13 cellular contexts compared by ENCODE assay signal in genomic region chr11:88320149-88320559, GRCh38. TPM values are rescaled to one million over a fixed set of nuclear protein-coding genes. Genes with fewer than 3 reads are reported as not detected.
DNase-seq lines count a peak whose midpoint lies in the region; ATAC-seq and TF ChIP-seq lines count a peak whose summit lies in the region.
"Had no signal": no experiment of that assay in that cellular context is flagged by ENCODE, and none has a peak within 500 bp of the region (broad histone marks: within the 10 kb centered on the region; RNA-seq: fewer than 3 reads in every experiment).

No MANE protein-coding gene starts in this region.

- H3K4me3 Mint-ChIP-seq in CD14-positive monocyte (no peak overlapping the region), HFFc6 (peak overlapping the region; percentile 52; the same call in 1 of the 2 replicates), mesothelial cell of epicardium (no peak overlapping the region)
- H3K4me3 Mint-ChIP-seq in central memory CD8-positive, alpha-beta T cell, result peak overlapping the region; percentile 41
- H3K4me3 Mint-ChIP-seq: activated T-cell treated with anti-CD3 and anti-CD28 coated beads, Interleukin-2, amount 50 U/mL, for 24 hours; naive thymus-derived CD8-positive, alpha-beta T cell; stimulated activated naive CD8-positive, alpha-beta T cell treated with anti-CD3 and anti-CD28 coated beads, Interleukin-15, Interleukin-2, amounts not matched to agents 100 ng/mL and 50 ng/mL, for 24 hours had no signal

- DNase-seq in CD14-positive monocyte (ENCODE audit: low spot score) (no peak), HFFc6 (peak; percentile 87), mesothelial cell of epicardium (ENCODE audit: low spot score in 2 of 2, unreplicated experiment in 2 of 2) (no peak), NCI-H146 treated with DMSO at 0.1 percent for 48 hours (lab: John Stamatoyannopoulos, UW; ENCODE audit: unreplicated experiment) (no peak)
- no peak for DNase-seq in central memory CD8-positive, alpha-beta T cell (ENCODE audit: low spot score in 2 of 2)
- DNase-seq: activated T-cell treated with anti-CD3 and anti-CD28 coated beads, Interleukin-2, amount 50 U/mL, for 24 hours; KBM-7; naive thymus-derived CD8-positive, alpha-beta T cell; RPMI8226 had no signal

- H3K9me3 Mint-ChIP-seq in CD14-positive monocyte (no peaks in the 10 kb centered on the region), HFFc6 (no peaks in the 10 kb centered on the region), mesothelial cell of epicardium (peaks cover 28% of the 10 kb centered on the region)
- no peaks in the 10 kb centered on the region for H3K9me3 Mint-ChIP-seq in central memory CD8-positive, alpha-beta T cell
- H3K9me3 Mint-ChIP-seq: activated T-cell treated with anti-CD3 and anti-CD28 coated beads, Interleukin-2, amount 50 U/mL, for 24 hours had no signal

- TF ChIP-seq CTCF in CD14-positive monocyte (IDR thresholded peaks at IDR 0.05) (no peak), HFFc6 (IDR thresholded peaks at IDR 0.05) (no peak), mesothelial cell of epicardium (IDR thresholded peaks at IDR 0.05; ENCODE audit: unreplicated experiment) (no peak)

- H3K4me1 Mint-ChIP-seq in CD14-positive monocyte (peaks cover 21% of the 10 kb centered on the region), HFFc6 (ENCODE audit: low read depth) (peaks cover 50% of the 10 kb centered on the region), mesothelial cell of epicardium (peaks cover 26% of the 10 kb centered on the region)
- H3K4me1 Mint-ChIP-seq in central memory CD8-positive, alpha-beta T cell, result peaks cover 65% of the 10 kb centered on the region

- no peak for ATAC-seq in central memory CD8-positive, alpha-beta T cell (replicated peaks; ENCODE audit: extremely low read depth, poor library complexity, severe bottlenecking)
- no peak for ATAC-seq in GM19351 (IDR thresholded peaks at IDR 0.05; ENCODE audit: unreplicated experiment)
- no peak for ATAC-seq in HG03442 (IDR thresholded peaks at IDR 0.05; ENCODE audit: unreplicated experiment)
- ATAC-seq in HG02938 (IDR thresholded peaks at IDR 0.05; ENCODE audit: unreplicated experiment), result no peak
- ATAC-seq: naive thymus-derived CD8-positive, alpha-beta T cell had no signal

- peak overlapping the region in 4 of 7 donors; percentile 5 to 75 (median 60) for H3K27ac Mint-ChIP-seq in CD14-positive monocyte
- peak overlapping the region; percentile 76 for H3K27ac Mint-ChIP-seq in HFFc6
- H3K27ac Mint-ChIP-seq in central memory CD8-positive, alpha-beta T cell (ENCODE audit: low read depth), result no peak overlapping the region
- H3K27ac Mint-ChIP-seq in mesothelial cell of epicardium, result peak overlapping the region; percentile 81
- H3K27ac Mint-ChIP-seq: activated T-cell treated with anti-CD3 and anti-CD28 coated beads, Interleukin-2, amount 50 U/mL, for 24 hours; stimulated activated naive CD8-positive, alpha-beta T cell treated with anti-CD3 and anti-CD28 coated beads, Interleukin-15, Interleukin-2, amounts not matched to agents 100 ng/mL and 50 ng/mL, for 24 hours had no signal

- H3K36me3 Mint-ChIP-seq in CD14-positive monocyte, result peaks cover 46 to 54% of the 10 kb centered on the region in 2 donors
- H3K36me3 Mint-ChIP-seq in HFFc6 (ENCODE audit: low read depth), result peaks cover 57% of the 10 kb centered on the region
- peaks cover 34% of the 10 kb centered on the region for H3K36me3 Mint-ChIP-seq in central memory CD8-positive, alpha-beta T cell (ENCODE audit: insufficient read depth)
- H3K36me3 Mint-ChIP-seq in mesothelial cell of epicardium, result peaks cover 44% of the 10 kb centered on the region

- H3K27me3 Mint-ChIP-seq in CD14-positive monocyte (ENCODE audit: low read depth in 3 of 3) (no peaks in the 10 kb centered on the region), HFFc6 (ENCODE audit: insufficient read depth) (no peaks in the 10 kb centered on the region), mesothelial cell of epicardium (ENCODE audit: low read depth) (no peaks in the 10 kb centered on the region)
- no peaks in the 10 kb centered on the region for H3K27me3 Mint-ChIP-seq in central memory CD8-positive, alpha-beta T cell
- H3K27me3 Mint-ChIP-seq: activated T-cell treated with anti-CD3 and anti-CD28 coated beads, Interleukin-2, amount 50 U/mL, for 24 hours; naive thymus-derived CD8-positive, alpha-beta T cell; stimulated activated naive CD8-positive, alpha-beta T cell treated with anti-CD3 and anti-CD28 coated beads, Interleukin-15, Interleukin-2, amounts not matched to agents 100 ng/mL and 50 ng/mL, for 24 hours had no signal

- intact Hi-C loops in CD14-positive monocyte (cut with micrococcal nuclease), result no loop called here

RNA-seq across cellular contexts. Expression of gene CTSC, which starts 17.4 kb away (rescaled TPM):
- 100 to 1,000 TPM; 284 to 415 TPM for polyA plus RNA-seq in CD14-positive monocyte
- 100 to 1,000 TPM; 234 to 406 (median 384) TPM for total RNA-seq in HFFc6 (2021; fragmentation: NEBNext Ultra II Directional; extraction: Animal tissue kit (Norgen Biotek cat#: 25700))
- 230 to 233 TPM (median 233 TPM) in 3 replicates for total RNA-seq in mesothelial cell of epicardium

Comparison
In these comparisons a context has a peak if more than half of its experiments do, and no peak if none do; other contexts are left out.
1. H3K4me3 Mint-ChIP-seq: peak in HFFc6 (single experiment) and central memory CD8-positive, alpha-beta T cell (single experiment); none in CD14-positive monocyte (0 of 2) and mesothelial cell of epicardium (single experiment).